18 cellular contexts compared by ENCODE assay signal in the genomic region with DNA sequence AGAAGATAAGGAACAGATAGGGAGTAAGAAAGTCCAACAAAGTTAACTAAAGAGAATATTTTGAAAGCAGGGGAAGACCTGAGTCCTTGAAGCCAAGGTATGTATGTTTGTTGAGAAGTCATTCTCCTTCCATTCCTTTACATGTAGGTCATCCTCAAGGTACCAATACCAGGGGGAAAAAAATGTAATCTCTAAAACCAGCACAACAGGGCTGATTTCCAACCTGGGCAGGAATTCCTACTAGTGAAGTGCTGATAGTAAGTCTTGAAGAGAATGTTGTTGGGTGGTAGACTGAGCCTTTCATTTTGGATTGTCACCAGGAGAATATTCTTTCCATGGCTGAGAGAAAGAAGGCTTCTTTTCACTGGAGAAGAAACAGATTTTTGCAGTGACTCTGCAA.
"Had no signal": no experiment of that assay in that cellular context is flagged by ENCODE, and none has a peak within 500 bp of the region (broad histone marks: within the 10 kb centered on the region; RNA-seq: fewer than 3 reads in every experiment).

No MANE protein-coding gene starts in this region.

- H3K9me2 ChIP-seq: SK-N-SH had no signal

- DNase-seq: KBM-7, MV-4-11, NCI-H1048, NCI-H1105, NCI-H1417, NCI-H1436 treated with DMSO at 0.1 percent for 48 hours, NCI-H1694, NCI-H187 treated with DMSO at 0.1 percent for 48 hours, NCI-H2029 treated with DMSO at 0.1 percent for 48 hours, NCI-H2171 treated with DMSO at 0.1 percent for 48 hours, NCI-H446, NCI-H510A, NCI-H524 treated with DMSO at 0.1 percent for 48 hours, NCI-H774, SHP77, SK-N-SH had no signal

- H3K4me2 ChIP-seq: SK-N-SH had no signal

- H3K9me3 ChIP-seq: SK-N-SH had no signal

- H3K9ac ChIP-seq: SK-N-SH had no signal

- ATAC-seq: Panc1 had no signal

- H3K27ac ChIP-seq: RWPE1 had no signal
